ENCODE assay signal across 1 cellular context in genomic region chr4:1795304-1796195, GRCh38.
TF ChIP-seq lines count a peak whose summit lies in the region.

No MANE protein-coding gene starts in this region.

TF ChIP-seq in K562, 482 proteins besides CTCF, POLR2A, EP300 and RAD21 (continued from another document):
- no peak for TF ChIP-seq GTF3C2 (IDR thresholded peaks at IDR 0.05; ENCODE audit: borderline replicate concordance, extremely low read depth, insufficient read length)
